ENCODE assay signal across 8 cellular contexts in the genomic region with DNA sequence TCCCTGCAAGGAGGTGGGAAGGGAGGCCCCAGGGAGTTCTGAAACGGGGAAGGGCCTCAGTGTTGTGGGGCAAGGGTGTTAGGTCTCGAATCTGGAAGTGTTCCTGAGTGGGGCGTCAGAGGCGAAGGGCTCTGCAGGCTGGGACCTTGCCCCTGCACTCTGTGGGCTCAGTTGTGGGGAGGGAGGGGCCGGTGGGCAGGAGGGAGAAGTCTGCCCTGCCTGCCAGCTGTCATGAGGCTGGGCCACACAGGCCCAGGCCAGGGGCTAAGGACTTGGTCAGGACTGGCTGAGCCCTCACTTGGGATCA. TPM values are rescaled to one million over a fixed set of nuclear protein-coding genes. Genes with fewer than 3 reads are reported as not detected.
DNase-seq lines count a peak whose midpoint lies in the region; ATAC-seq and TF ChIP-seq lines count a peak whose summit lies in the region.

A gene (plus strand): TSS at position 59 of the 307 bp plus-strand sequence. CDS start 689 bp downstream, outside the sequence.

- TF ChIP-seq EP300 in tibial nerve (IDR thresholded peaks at IDR 0.05) = no peak

- no peak for TF ChIP-seq POLR2A in tibial nerve (IDR thresholded peaks at IDR 0.05)

- H3K4me1 ChIP-seq in ascending aorta = peaks cover 13 to 44% of the 10 kb centered on the region in 2 donors
- H3K4me1 ChIP-seq in left lung = peaks cover 44 to 91% of the 10 kb centered on the region in 2 donors
- peaks cover 0 to 65% (median 44%) of the 10 kb centered on the region in 4 donors for H3K4me1 ChIP-seq in tibial nerve

- H3K9me3 Mint-ChIP-seq in activated CD4-positive, alpha-beta T cell treated with anti-CD3 and anti-CD28 coated beads for 36 hours (ENCODE audit: low read depth) = no peaks in the 10 kb centered on the region

- no peak for DNase-seq in activated CD4-positive, alpha-beta T cell treated with anti-CD3 and anti-CD28 coated beads for 36 hours
- DNase-seq in activated CD4-positive, alpha-beta T cell treated with anti-CD3 and anti-CD28 coated beads, Interleukin-2, amount 50 U/mL, for 1 hour = no peak
- DNase-seq in ascending aorta (ENCODE audit: low spot score in 2 of 2) (no peak), left lung (no peak), tibial nerve (ENCODE audit: low spot score in 2 of 2) (no peak), NCI-H2107 (lab: John Stamatoyannopoulos, UW) (no peak)

- WGBS in tibial nerve, 2 donors = 67 to 68% methylated on average over 5 of the region's 5 CpGs

- H3K36me3 ChIP-seq in ascending aorta (peaks cover 27 to 32% of the 10 kb centered on the region in 2 donors), left lung (peaks cover 0 to 25% of the 10 kb centered on the region in 2 donors), tibial nerve (peaks cover 0 to 31% (median 20%) of the 10 kb centered on the region in 3 donors)

- ATAC-seq in activated CD4-positive, alpha-beta T cell treated with anti-CD3 and anti-CD28 coated beads for 36 hours = no peak
- ATAC-seq in left lung = no peak
- no peak for ATAC-seq in GM18858 (IDR thresholded peaks at IDR 0.05; ENCODE audit: unreplicated experiment)
- no peak for ATAC-seq in HG02763 (IDR thresholded peaks at IDR 0.05; ENCODE audit: unreplicated experiment)

- peak within 1 kb of the TSS; percentile 21 for H3K4me3 Mint-ChIP-seq in activated CD4-positive, alpha-beta T cell treated with anti-CD3 and anti-CD28 coated beads for 36 hours

- H3K27ac ChIP-seq in ascending aorta (peak within 1 kb of the TSS in 1 of 2 donors; percentile 7), left lung (peak within 1 kb of the TSS; percentile 58 to 80), tibial nerve (peak within 1 kb of the TSS in 3 of 4 donors; percentile 60 to 72 (median 65))

- TF ChIP-seq CTCF in ascending aorta (IDR thresholded peaks at IDR 0.05) = no peak
- no peak for TF ChIP-seq CTCF in left lung (IDR thresholded peaks at IDR 0.05)
- no peak for TF ChIP-seq CTCF in tibial nerve (IDR thresholded peaks at IDR 0.05)

- H3K4me1 Mint-ChIP-seq in activated CD4-positive, alpha-beta T cell treated with anti-CD3 and anti-CD28 coated beads for 36 hours = peaks cover 30% of the 10 kb centered on the region

- H3K36me3 Mint-ChIP-seq in activated CD4-positive, alpha-beta T cell treated with anti-CD3 and anti-CD28 coated beads for 36 hours (ENCODE audit: low read depth) = peaks cover 10% of the 10 kb centered on the region

- peaks cover 34% of the 10 kb centered on the region for H3K27me3 Mint-ChIP-seq in activated CD4-positive, alpha-beta T cell treated with anti-CD3 and anti-CD28 coated beads for 36 hours

- CTCF ChIA-PET in activated CD4-positive, alpha-beta T cell treated with anti-CD3 and anti-CD28 coated beads for 36 hours (lab: Charles Lee) = no interaction called here

- H3K9me3 ChIP-seq in ascending aorta (no peaks in the 10 kb centered on the region), left lung (no peaks in the 10 kb centered on the region), tibial nerve (no peaks in the 10 kb centered on the region)

- no peak within 1 kb of the TSS for H3K27ac Mint-ChIP-seq in activated CD4-positive, alpha-beta T cell treated with anti-CD3 and anti-CD28 coated beads for 36 hours

- H3K4me3 ChIP-seq in ascending aorta (peak within 1 kb of the TSS; percentile 58 to 60), left lung (peak within 1 kb of the TSS; percentile 32 to 53), tibial nerve (peak within 1 kb of the TSS in 2 of 4 donors; percentile 43 to 49)

- no peaks in the 10 kb centered on the region for H3K27me3 ChIP-seq in ascending aorta
- peaks cover 7 to 45% of the 10 kb centered on the region in 2 donors for H3K27me3 ChIP-seq in left lung
- peaks cover 0 to 59% of the 10 kb centered on the region in 2 donors for H3K27me3 ChIP-seq in tibial nerve

- POLR2A ChIA-PET in activated CD4-positive, alpha-beta T cell treated with anti-CD3 and anti-CD28 coated beads for 36 hours (lab: Charles Lee) = interaction anchor here (0.7 kb wide), 1 partner anchor 8 kb away, joined by 3 read pairs; no protein-coding TSS in a partner anchor

- intact Hi-C loops in activated CD4-positive, alpha-beta T cell treated with anti-CD3 and anti-CD28 coated beads for 36 hours (cut with DNase I, micrococcal nuclease) = no loop called here
- intact Hi-C loops in ascending aorta (cut with DNase I) = no loop called here
- intact Hi-C loops in left lung (cut with DNase I) = no loop called here

RNA-seq across cellular contexts. Expression of the gene that starts here (rescaled TPM):
- under 1 TPM; 0.33 to 0.50 TPM for total RNA-seq in activated CD4-positive, alpha-beta T cell treated with anti-CD3 and anti-CD28 coated beads for 36 hours
- total RNA-seq in ascending aorta (20.5 TPM), left lung (10 to 100 TPM; 22.6 to 32.1 TPM), tibial nerve (10 to 100 TPM in 3 of 4 donors, 1 to 10 TPM in 1; 7.1 to 19.7 (median 16.8) TPM)

Comparison
In these comparisons a context has a peak if more than half of its experiments do, and no peak if none do; other contexts are left out.
1. RNA of the gene that starts here (total RNA-seq): 22.6 to 32.1 TPM in left lung, 20.5 TPM in ascending aorta (single experiment) and 7.1 to 19.7 TPM in tibial nerve; 0.33 to 0.50 TPM in activated CD4-positive, alpha-beta T cell treated with anti-CD3 and anti-CD28 coated beads for 36 hours; every median in the first group is over 4 times any median in the second.